8 cellular contexts compared by ENCODE assay signal in the genomic region with DNA sequence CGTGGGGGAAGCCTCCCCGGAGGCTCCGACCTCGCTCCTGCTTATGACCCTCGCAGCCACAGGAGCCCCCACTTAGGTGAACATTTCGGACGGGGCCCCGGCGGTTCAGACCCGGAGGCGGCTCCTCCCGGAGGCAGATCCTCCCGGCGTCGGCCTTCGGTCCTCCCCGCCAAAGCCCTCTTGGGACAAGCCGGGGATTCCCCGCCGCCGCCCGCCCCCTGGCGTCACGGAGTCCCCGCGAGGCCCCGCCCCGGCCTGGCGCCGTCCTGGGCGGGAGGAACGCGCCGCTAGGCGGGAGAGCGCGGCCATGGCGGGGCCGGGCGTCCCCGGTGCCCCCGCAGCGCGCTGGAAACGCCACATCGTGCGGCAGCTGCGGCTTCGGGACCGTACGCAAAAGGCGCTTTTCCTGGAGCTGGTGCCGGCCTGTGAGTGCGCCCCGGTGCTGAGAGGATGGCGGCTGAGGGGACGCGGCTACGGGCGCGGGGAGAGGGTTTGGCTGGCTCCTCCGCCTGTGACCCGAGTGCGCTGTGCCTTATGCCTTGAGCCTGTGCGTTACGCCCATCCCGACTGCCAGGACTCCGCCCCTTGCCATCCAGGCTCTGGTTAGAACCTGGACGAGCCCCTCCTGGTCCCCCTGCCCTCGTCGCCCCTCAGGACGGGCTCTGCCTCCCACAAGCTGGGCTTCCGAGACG. TPM values are rescaled to one million over a fixed set of nuclear protein-coding genes. Genes with fewer than 3 reads are reported as not detected.
DNase-seq lines count a peak whose midpoint lies in the region; ATAC-seq and TF ChIP-seq lines count a peak whose summit lies in the region.

A gene with protein sequence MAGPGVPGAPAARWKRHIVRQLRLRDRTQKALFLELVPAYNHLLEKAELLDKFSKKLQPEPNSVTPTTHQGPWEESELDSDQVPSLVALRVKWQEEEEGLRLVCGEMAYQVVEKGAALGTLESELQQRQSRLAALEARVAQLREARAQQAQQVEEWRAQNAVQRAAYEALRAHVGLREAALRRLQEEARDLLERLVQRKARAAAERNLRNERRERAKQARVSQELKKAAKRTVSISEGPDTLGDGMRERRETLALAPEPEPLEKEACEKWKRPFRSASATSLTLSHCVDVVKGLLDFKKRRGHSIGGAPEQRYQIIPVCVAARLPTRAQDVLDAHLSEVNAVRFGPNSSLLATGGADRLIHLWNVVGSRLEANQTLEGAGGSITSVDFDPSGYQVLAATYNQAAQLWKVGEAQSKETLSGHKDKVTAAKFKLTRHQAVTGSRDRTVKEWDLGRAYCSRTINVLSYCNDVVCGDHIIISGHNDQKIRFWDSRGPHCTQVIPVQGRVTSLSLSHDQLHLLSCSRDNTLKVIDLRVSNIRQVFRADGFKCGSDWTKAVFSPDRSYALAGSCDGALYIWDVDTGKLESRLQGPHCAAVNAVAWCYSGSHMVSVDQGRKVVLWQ (plus strand): TSS at position 273 of the 692 bp plus-strand sequence. CDS start 35 bp downstream, at position 308.

- H3K27me3 ChIP-seq in lung (ENCODE audit: control insufficient read depth, insufficient read depth), result no peaks in the 10 kb centered on the region

- peaks cover 9 to 15% of the 10 kb centered on the region in 2 donors for H3K4me1 ChIP-seq in lung (ENCODE audit: control insufficient read depth in 2 of 2, insufficient read depth in 2 of 2, low read length in 2 of 2)

- no peaks in the 10 kb centered on the region for H3K9me3 Mint-ChIP-seq in activated CD4-positive, alpha-beta memory T cell treated with anti-CD3 and anti-CD28 coated beads, Interleukin-2, amount 10 ng/mL, durations not matched to agents 7 days and 5 days

- peak within 1 kb of the TSS; percentile 99 for H3K4me3 Mint-ChIP-seq in activated CD4-positive, alpha-beta memory T cell treated with anti-CD3 and anti-CD28 coated beads, Interleukin-2, amount 10 ng/mL, durations not matched to agents 7 days and 5 days

- 0% methylated on average over 59 to 74 of the region's 74 CpGs for WGBS in lung, 2 donors

- TF ChIP-seq CTCF in lung (IDR thresholded peaks at IDR 0.05; ENCODE audit: control extremely low read depth, extremely low read depth), result no peak

- peaks cover 0 to 2% of the 10 kb centered on the region in 2 donors for H3K9me3 ChIP-seq in lung (ENCODE audit: control insufficient read depth in 2 of 2, insufficient read depth in 1 of 2, low read length in 1 of 2)

- H3K27me3 Mint-ChIP-seq in activated CD4-positive, alpha-beta memory T cell treated with anti-CD3 and anti-CD28 coated beads, Interleukin-2, amount 10 ng/mL, durations not matched to agents 7 days and 5 days, result no peaks in the 10 kb centered on the region

- H3K4me1 Mint-ChIP-seq in activated CD4-positive, alpha-beta memory T cell treated with anti-CD3 and anti-CD28 coated beads, Interleukin-2, amount 10 ng/mL, durations not matched to agents 7 days and 5 days, result peaks cover 51% of the 10 kb centered on the region

- H3K27ac ChIP-seq in lung (ENCODE audit: low read depth in 1 of 2, low read length in 1 of 2), result peak within 1 kb of the TSS; percentile 98 to 99

- H3K4me3 ChIP-seq in lung, result peak within 1 kb of the TSS; percentile 90

- DNase-seq in C1 segment of cervical spinal cord (lab: John Stamatoyannopoulos, UW) (peak in 13 of 14 donors; percentile 57 to 99 (median 90)), GM19238 (ENCODE audit: insufficient read length, low spot score) (peak; percentile 89), NCI-H774 (lab: John Stamatoyannopoulos, UW) (peak; percentile 90), ecto neural progenitor cell (ENCODE audit: low spot score) (peak; percentile 93), lung (ENCODE audit: low spot score) (peak; percentile 88)
- peak; percentile 91 for DNase-seq in activated CD4-positive, alpha-beta memory T cell treated with anti-CD3 and anti-CD28 coated beads, Interleukin-2, amount 10 ng/mL, durations not matched to agents 7 days and 5 days
- DNase-seq in stimulated activated CD4-positive, alpha-beta T cell treated with anti-CD3 and anti-CD28 coated beads, TNF-alpha, amount 100 ng/mL, for 4 hours (ENCODE audit: low read depth in 3 of 3), result peak; percentile 80 to 91 (median 81)

- POLR2A ChIA-PET in activated CD4-positive, alpha-beta memory T cell treated with anti-CD3 and anti-CD28 coated beads, Interleukin-2, amount 10 ng/mL, durations not matched to agents 7 days and 5 days (lab: Charles Lee), result interaction anchor here (0.6 to 5.0 kb wide), 20 partner anchors 11 to 591 kb away, joined by 3 to 58 read pairs (median 6); a partner anchor contains a TSS

- peaks cover 65% of the 10 kb centered on the region for H3K36me3 Mint-ChIP-seq in activated CD4-positive, alpha-beta memory T cell treated with anti-CD3 and anti-CD28 coated beads, Interleukin-2, amount 10 ng/mL, durations not matched to agents 7 days and 5 days (ENCODE audit: low read depth)

- peaks cover 0 to 15% of the 10 kb centered on the region in 2 donors for H3K36me3 ChIP-seq in lung (ENCODE audit: control insufficient read depth in 2 of 2, insufficient read depth in 2 of 2, low read length in 2 of 2)

- CTCF ChIA-PET in activated CD4-positive, alpha-beta memory T cell treated with anti-CD3 and anti-CD28 coated beads, Interleukin-2, amount 10 ng/mL, durations not matched to agents 7 days and 5 days (lab: Charles Lee), result interaction anchor here (1.0 to 3.3 kb wide), 7 partner anchors 14 to 92 kb away, joined by 3 to 29 read pairs (median 12); a partner anchor contains a TSS

- ATAC-seq in HG03439 (IDR thresholded peaks at IDR 0.05; ENCODE audit: unreplicated experiment) (peak; percentile 62), lung (ENCODE audit: insufficient read depth, low FRiP score) (peak; percentile 93)

- H3K27ac Mint-ChIP-seq in activated CD4-positive, alpha-beta memory T cell treated with anti-CD3 and anti-CD28 coated beads, Interleukin-2, amount 10 ng/mL, durations not matched to agents 7 days and 5 days, result peak within 1 kb of the TSS; percentile 99

RNA-seq across cellular contexts. Expression of the gene that starts here (rescaled TPM):
- total RNA-seq in activated CD4-positive, alpha-beta memory T cell treated with anti-CD3 and anti-CD28 coated beads, Interleukin-2, amount 10 ng/mL, durations not matched to agents 7 days and 5 days, result 100 to 1,000 TPM; 135 to 137 TPM
- total RNA-seq in lung, result 10 to 100 TPM; 42.6 to 61.9 TPM
- 10 to 100 TPM; 60.8 to 86.0 TPM for polyA plus RNA-seq in lung

Comparison
In these comparisons a context has a peak if more than half of its experiments do, and no peak if none do; other contexts are left out.
1. Peak in every context shown above with its lines: DNase-seq, ATAC-seq, H3K4me3 ChIP-seq and H3K27ac ChIP-seq.